Comparison of ENCODE assay signal across 15 cellular contexts in the genomic region with DNA sequence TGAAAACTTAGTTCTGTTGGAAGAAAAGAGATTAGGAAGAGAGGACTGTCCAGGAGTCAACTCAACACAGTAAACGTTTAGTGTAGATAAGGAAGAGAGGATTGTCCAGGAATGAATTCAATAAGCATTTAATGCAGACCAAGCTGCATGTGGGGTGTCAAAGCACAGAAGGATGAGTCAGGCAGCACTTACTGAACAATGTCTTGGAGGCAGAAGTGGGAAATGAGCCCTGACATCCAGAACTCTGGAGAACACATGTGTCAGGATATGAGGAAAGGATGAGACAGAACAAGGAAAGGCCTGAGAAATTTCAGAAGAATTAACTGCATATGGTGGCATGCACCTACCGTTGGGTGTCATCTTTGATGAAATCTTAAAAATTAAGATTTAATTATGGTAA.
"Had no signal": no experiment of that assay in that cellular context is flagged by ENCODE, and none has a peak within 500 bp of the region (broad histone marks: within the 10 kb centered on the region; RNA-seq: fewer than 3 reads in every experiment).

No MANE protein-coding gene starts in this region.

- H3K27ac ChIP-seq: colonic mucosa, esophagus squamous epithelium, parathyroid adenoma, testis had no signal

- H2AFZ ChIP-seq: parathyroid adenoma had no signal

- H3K4me3 ChIP-seq: colonic mucosa, esophagus squamous epithelium, testis had no signal

- H3K9ac ChIP-seq: parathyroid adenoma had no signal

- H3K27me3 ChIP-seq: colonic mucosa, esophagus squamous epithelium, testis had no signal

- DNase-seq: activated effector memory CD4-positive, alpha-beta T cell treated with anti-CD3 and anti-CD28 coated beads, Interleukin-2, amount 50 U/mL, for 16 hours; activated naive CD8-positive, alpha-beta T cell treated with anti-CD3 and anti-CD28 coated beads for 36 hours; activated T-cell treated with anti-CD3 and anti-CD28 coated beads, Interleukin-2, amount 50 U/mL, for 4 hours; aorta; colonic mucosa; esophagus squamous epithelium; hypothalamus; left colon; naive thymus-derived CD4-positive, alpha-beta T cell; stimulated activated CD4-positive, alpha-beta T cell treated with anti-CD3 and anti-CD28 coated beads, Interleukin-15, amount 100 ng/mL, for 24 hours; stimulated activated CD4-positive, alpha-beta T cell treated with anti-CD3 and anti-CD28 coated beads, Interleukin-4, amount 100 ng/mL, for 24 hours; stimulated activated naive CD8-positive, alpha-beta T cell treated with anti-CD3 and anti-CD28 coated beads, Interleukin-15, amount 100 ng/mL, for 72 hours; T-helper 17 cell; testis had no signal

- H3K36me3 ChIP-seq: colonic mucosa, esophagus squamous epithelium had no signal

- H3K4me1 ChIP-seq: colonic mucosa, esophagus squamous epithelium, parathyroid adenoma, testis had no signal

- ATAC-seq: activated T-cell treated with anti-CD3 and anti-CD28 coated beads, Interleukin-2, amount 50 U/mL, for 4 hours; left colon; naive thymus-derived CD4-positive, alpha-beta T cell; stimulated activated naive CD8-positive, alpha-beta T cell treated with anti-CD3 and anti-CD28 coated beads, Interleukin-15, amount 100 ng/mL, for 72 hours; T-helper 17 cell had no signal

- H3K9me3 ChIP-seq: colonic mucosa, esophagus squamous epithelium, testis had no signal
